In genomic region chr2:112765251-112765650, GRCh38 we compare ENCODE assay signal across 8 cellular contexts. TPM values are rescaled to one million over a fixed set of nuclear protein-coding genes. Genes with fewer than 3 reads are reported as not detected.
DNase-seq lines count a peak whose midpoint lies in the region; ATAC-seq and TF ChIP-seq lines count a peak whose summit lies in the region.

No MANE protein-coding gene starts in this region.

- no TSS peak for BruUV-seq in OCI-LY7 (replicated peaks; lab: Mats Ljungman, UMichigan)

- no peaks in the 10 kb centered on the region for H3K27me3 ChIP-seq in psoas muscle (ENCODE audit: insufficient read depth in 3 of 3, low read length in 2 of 3)

- H3K9me3 ChIP-seq in OCI-LY7 (ENCODE audit: low read length) (peaks cover 9% of the 10 kb centered on the region; the same call in 1 of the 2 replicates), psoas muscle (no peaks in the 10 kb centered on the region)

- POLR2A ChIA-PET in OCI-LY7 (lab: Charles Lee), result interaction anchor here (0.6 to 1.0 kb wide), 2 partner anchors 117 to 120 kb away, joined by 3 to 4 read pairs; no protein-coding TSS in a partner anchor

- no peaks in the 10 kb centered on the region for H3K9me2 ChIP-seq in OCI-LY7 (ENCODE audit: insufficient read depth, low read length)

- peaks cover 7% of the 10 kb centered on the region; the same call in 1 of the 2 replicates for H4K20me1 ChIP-seq in OCI-LY7 (ENCODE audit: insufficient read depth, low read length)

- peak overlapping the region; percentile 76 for H3K4me2 ChIP-seq in OCI-LY7 (ENCODE audit: low read length)

- TF ChIP-seq CTCF in OCI-LY7 (conservative IDR thresholded peaks at IDR 0.05; ENCODE audit: low read length) (no peak), epithelial cell of esophagus (IDR thresholded peaks at IDR 0.05; ENCODE audit: insufficient read depth, low read depth, low read length, missing control alignments) (no peak), psoas muscle (IDR thresholded peaks at IDR 0.05) (no peak)

- ATAC-seq in psoas muscle (no peak), GM18502 (IDR thresholded peaks at IDR 0.05; ENCODE audit: poor library complexity, unreplicated experiment) (no peak), GM21619 (IDR thresholded peaks at IDR 0.05; ENCODE audit: unreplicated experiment) (no peak)

- peaks cover 27% of the 10 kb centered on the region for H3K36me3 ChIP-seq in OCI-LY7 (ENCODE audit: insufficient read depth, low read length)
- no peaks in the 10 kb centered on the region for H3K36me3 ChIP-seq in psoas muscle (ENCODE audit: insufficient read depth in 1 of 2, low read depth in 1 of 2)

- H3K27ac ChIP-seq in OCI-LY7 (ENCODE audit: low read depth, low read length, poor library complexity, severe bottlenecking), result peak overlapping the region; percentile 55
- no peak overlapping the region for H3K27ac ChIP-seq in psoas muscle

- H3K79me2 ChIP-seq in OCI-LY7 (ENCODE audit: insufficient read depth, low read depth, low read length), result peaks cover 37% of the 10 kb centered on the region

- peaks cover 34% of the 10 kb centered on the region for H3K4me1 ChIP-seq in OCI-LY7 (ENCODE audit: insufficient read depth, low read length, poor library complexity, severe bottlenecking)
- H3K4me1 ChIP-seq in psoas muscle, result peaks cover 6% of the 10 kb centered on the region

- CTCF ChIA-PET in OCI-LY7 (lab: Charles Lee; ENCODE audit: unreplicated experiment), result no interaction called here

- peak; percentile 18 for DNase-seq in OCI-LY7 (ENCODE audit: low spot score)
- no peak for DNase-seq in epithelial cell of esophagus (ENCODE audit: low read depth)
- no peak for DNase-seq in psoas muscle
- DNase-seq in NCI-H2081 (lab: John Stamatoyannopoulos, UW), result no peak
- no peak for DNase-seq in GM19238 (ENCODE audit: insufficient read length, low spot score)

- intact Hi-C loops in OCI-LY7 (cut with micrococcal nuclease; ENCODE audit: unreplicated experiment) (no loop called here), psoas muscle (cut with DNase I) (no loop called here)

- H2AFZ ChIP-seq in OCI-LY7 (ENCODE audit: low read length), result peak overlapping the region; percentile 85

- H3K4me3 ChIP-seq in GM08714 (ENCODE audit: low read length) (peak overlapping the region; percentile 91), OCI-LY7 (ENCODE audit: low read depth, low read length, poor library complexity, severe bottlenecking) (peak overlapping the region; percentile 82), epithelial cell of esophagus (ENCODE audit: low read length) (peak overlapping the region; percentile 82), psoas muscle (peak overlapping the region; percentile 74)

- WGBS in psoas muscle, 3 donors, result 24 to 63% (median 35%) methylated on average over 4 of the region's 4 CpGs

RNA-seq across cellular contexts. Expression of gene CKAP2L, which starts 0.8 kb away (rescaled TPM):
- 28.8 and 31.8 TPM in 2 replicates for total RNA-seq in OCI-LY7 (2014; rRNA removed; shearing (Covaris generic))
- total RNA-seq in OCI-LY7 (2022) (61.8 and 77.3 TPM in 2 replicates), psoas muscle (under 1 TPM in 2 of 4 donors, not detected in 2; 0.05 to 0.19 TPM)
- under 1 TPM in 2 of 3 donors, not detected in 1; 0.05 to 0.13 TPM for polyA plus RNA-seq in psoas muscle

RNA-seq across cellular contexts. Expression of gene IL1A, which starts 19.0 kb away (rescaled TPM):
- total RNA-seq in OCI-LY7 (2014; rRNA removed; shearing (Covaris generic)), result not detected in 2 replicates
- total RNA-seq in OCI-LY7 (2022) (not detected in 2 replicates), psoas muscle (under 1 TPM in 1 of 4 donors, not detected in 3; 0.12 TPM)
- under 1 TPM in 1 of 3 donors, not detected in 2; 0.08 TPM for polyA plus RNA-seq in psoas muscle

RNA-seq across cellular contexts. Expression of gene NT5DC4, which starts 44.4 kb away (rescaled TPM):
- total RNA-seq in OCI-LY7 (2014; rRNA removed; shearing (Covaris generic)), result not detected in 2 replicates
- not detected in 2 replicates for total RNA-seq in OCI-LY7 (2022)
- not detected for total RNA-seq in psoas muscle
- not detected for polyA plus RNA-seq in psoas muscle

Comparison
In these comparisons a context has a peak if more than half of its experiments do, and no peak if none do; other contexts are left out.
1. RNA of gene CKAP2L, which starts 0.8 kb away (total RNA-seq): 28.8 to 77.3 TPM in OCI-LY7; 0.05 to 0.19 TPM in psoas muscle; every median in the first group is over 10 times any median in the second.
2. Peak in every context shown above with its lines, with median percentiles within 50 percentile points of each other: H3K4me3 ChIP-seq.